In genomic region chr16:30658731-30659506, GRCh38 we compare ENCODE assay signal across 8 cellular contexts. TPM values are rescaled to one million over a fixed set of nuclear protein-coding genes. Genes with fewer than 3 reads are reported as not detected.
DNase-seq lines count a peak whose midpoint lies in the region; ATAC-seq and TF ChIP-seq lines count a peak whose summit lies in the region.

No MANE protein-coding gene starts in this region.

- H3K27me3 Mint-ChIP-seq in Caco-2 (ENCODE audit: insufficient read depth, unreplicated experiment), result no peaks in the 10 kb centered on the region
- no peaks in the 10 kb centered on the region for H3K27me3 Mint-ChIP-seq in activated CD8-positive, alpha-beta T cell treated with anti-CD3 and anti-CD28 coated beads, Interleukin-2, amount 10 ng/mL, durations not matched to agents 7 days and 5 days (ENCODE audit: low read depth)
- no peaks in the 10 kb centered on the region for H3K27me3 Mint-ChIP-seq in naive thymus-derived CD4-positive, alpha-beta T cell

- no peaks in the 10 kb centered on the region for H3K9me3 Mint-ChIP-seq in Caco-2 (ENCODE audit: unreplicated experiment)
- H3K9me3 Mint-ChIP-seq in activated CD8-positive, alpha-beta T cell treated with anti-CD3 and anti-CD28 coated beads, Interleukin-2, amount 10 ng/mL, durations not matched to agents 7 days and 5 days (ENCODE audit: insufficient read depth), result no peaks in the 10 kb centered on the region
- H3K9me3 Mint-ChIP-seq in naive thymus-derived CD4-positive, alpha-beta T cell, result peaks cover 0 to 6% (median 0%) of the 10 kb centered on the region in 11 donors

- H3K9me3 ChIP-seq in Caco-2 (no peaks in the 10 kb centered on the region), vagina (no peaks in the 10 kb centered on the region)
- no peaks in the 10 kb centered on the region for H3K9me3 ChIP-seq in naive thymus-derived CD4-positive, alpha-beta T cell (ENCODE audit: control insufficient read depth in 2 of 3, low read length in 3 of 3)

- peak overlapping the region; percentile 96 for H3K27ac Mint-ChIP-seq in Caco-2 (ENCODE audit: unreplicated experiment)
- peak overlapping the region; percentile 100 for H3K27ac Mint-ChIP-seq in activated CD8-positive, alpha-beta T cell treated with anti-CD3 and anti-CD28 coated beads, Interleukin-2, amount 10 ng/mL, durations not matched to agents 7 days and 5 days
- H3K27ac Mint-ChIP-seq in naive thymus-derived CD4-positive, alpha-beta T cell, result peak overlapping the region; percentile 99 to 100 (median 100)

- ATAC-seq in GM19025 (IDR thresholded peaks at IDR 0.05; ENCODE audit: low read depth, unreplicated experiment), result peak; percentile 18
- ATAC-seq in HG03196 (IDR thresholded peaks at IDR 0.05; ENCODE audit: unreplicated experiment), result peak; percentile 24
- ATAC-seq in activated CD8-positive, alpha-beta T cell treated with anti-CD3 and anti-CD28 coated beads, Interleukin-2, amount 10 ng/mL, durations not matched to agents 7 days and 5 days, result peak; percentile 28
- peak; percentile 73 for ATAC-seq in naive thymus-derived CD4-positive, alpha-beta T cell

- no peaks in the 10 kb centered on the region; the same call in 1 of the 2 replicates for H3K4me1 ChIP-seq in Caco-2
- peaks cover 45 to 49% of the 10 kb centered on the region in 2 donors for H3K4me1 ChIP-seq in naive thymus-derived CD4-positive, alpha-beta T cell (ENCODE audit: control insufficient read depth in 2 of 2, insufficient read depth in 2 of 2, low read length in 2 of 2)
- H3K4me1 ChIP-seq in vagina, result peaks cover 52% of the 10 kb centered on the region

- intact Hi-C loops in Caco-2 (cut with micrococcal nuclease; ENCODE audit: unreplicated experiment), result loop anchor here (1.0 to 10.0 kb wide), 9 partner anchors 9 to 266 kb away; partner anchors contain the start of genes DCTPP1, FBXL19, PHKG2 and PRR14
- intact Hi-C loops in naive thymus-derived CD4-positive, alpha-beta T cell (cut with micrococcal nuclease), result loop anchor here (1.0 to 10.0 kb wide), 31 partner anchors 9 to 854 kb away; partner anchors contain the start of genes ALDOA (in 2 of the 2), CFAP119 (in 2 of the 2), DCTPP1 (in 2 of the 2) and PHKG2 (in 2 of the 2)
- intact Hi-C loops in vagina (cut with DNase I), result loop anchor here (2.0 to 5.0 kb wide), 2 partner anchors 40 to 87 kb away; partner anchors contain the start of genes SRCAP and ZNF688

- H3K27me3 ChIP-seq in Caco-2 (replicated peaks; ENCODE audit: control insufficient read depth, insufficient read depth, low read length) (no peaks in the 10 kb centered on the region), vagina (no peaks in the 10 kb centered on the region)
- no peaks in the 10 kb centered on the region for H3K27me3 ChIP-seq in naive thymus-derived CD4-positive, alpha-beta T cell (ENCODE audit: control insufficient read depth in 2 of 2, insufficient read depth in 2 of 2, low read length in 2 of 2)

- H3K4me3 ChIP-seq in Caco-2 (ENCODE audit: low read depth, low read length) (peak overlapping the region; percentile 49), fibroblast of the aortic adventitia (ENCODE audit: low read depth, low read length) (peak overlapping the region; percentile 92), vagina (peak overlapping the region; percentile 83 to 88)
- peak overlapping the region; percentile 83 for H3K4me3 ChIP-seq in naive thymus-derived CD4-positive, alpha-beta T cell (ENCODE audit: low read length)

- TF ChIP-seq POLR2A in vagina (IDR thresholded peaks at IDR 0.05), result no peak

- H3K36me3 Mint-ChIP-seq in Caco-2 (ENCODE audit: insufficient read depth, unreplicated experiment), result peaks cover 57% of the 10 kb centered on the region
- H3K36me3 Mint-ChIP-seq in activated CD8-positive, alpha-beta T cell treated with anti-CD3 and anti-CD28 coated beads, Interleukin-2, amount 10 ng/mL, durations not matched to agents 7 days and 5 days (ENCODE audit: low read depth), result peaks cover 72% of the 10 kb centered on the region
- peaks cover 0 to 49% (median 26%) of the 10 kb centered on the region in 5 donors for H3K36me3 Mint-ChIP-seq in naive thymus-derived CD4-positive, alpha-beta T cell

- H3K4me3 Mint-ChIP-seq in Caco-2 (ENCODE audit: unreplicated experiment), result peak overlapping the region; percentile 90
- peak overlapping the region; percentile 87 for H3K4me3 Mint-ChIP-seq in activated CD8-positive, alpha-beta T cell treated with anti-CD3 and anti-CD28 coated beads, Interleukin-2, amount 10 ng/mL, durations not matched to agents 7 days and 5 days
- peak overlapping the region; percentile 81 to 99 (median 96) for H3K4me3 Mint-ChIP-seq in naive thymus-derived CD4-positive, alpha-beta T cell

- TF ChIP-seq CTCF in Caco-2 (IDR thresholded peaks at IDR 0.05; ENCODE audit: insufficient read depth in 1 of 2, low read depth in 1 of 2, low read length in 1 of 2, severe bottlenecking in 1 of 2, unreplicated experiment in 1 of 2), result no peak
- no peak for TF ChIP-seq CTCF in fibroblast of the aortic adventitia (IDR thresholded peaks at IDR 0.05; ENCODE audit: insufficient read depth, low read length)
- peak in 1 of 3 experiments; percentile 7 for TF ChIP-seq CTCF in vagina (IDR thresholded peaks at IDR 0.05)

- peaks cover 10% of the 10 kb centered on the region for H3K4me1 Mint-ChIP-seq in Caco-2 (ENCODE audit: low read depth, unreplicated experiment)
- H3K4me1 Mint-ChIP-seq in activated CD8-positive, alpha-beta T cell treated with anti-CD3 and anti-CD28 coated beads, Interleukin-2, amount 10 ng/mL, durations not matched to agents 7 days and 5 days (ENCODE audit: low read depth), result peaks cover 56% of the 10 kb centered on the region
- peaks cover 27 to 57% (median 48%) of the 10 kb centered on the region in 7 donors for H3K4me1 Mint-ChIP-seq in naive thymus-derived CD4-positive, alpha-beta T cell

- peak overlapping the region; percentile 94 for H3K27ac ChIP-seq in naive thymus-derived CD4-positive, alpha-beta T cell (ENCODE audit: low read depth, low read length)
- peak overlapping the region; percentile 99 for H3K27ac ChIP-seq in vagina

- DNase-seq in Caco-2 (peak in 1 of 2 experiments; percentile 88), NCI-H446 (lab: John Stamatoyannopoulos, UW) (peak; percentile 95 to 96), fibroblast of the aortic adventitia (ENCODE audit: low read depth) (peak; percentile 98), vagina (ENCODE audit: extremely low spot score in 2 of 2) (peak in 1 of 2 donors; percentile 98)
- DNase-seq in activated CD8-positive, alpha-beta T cell treated with anti-CD3 and anti-CD28 coated beads, Interleukin-2, amount 10 ng/mL, durations not matched to agents 7 days and 5 days, result no peak
- peak in 3 of 9 donors; percentile 60 to 96 (median 77) for DNase-seq in naive thymus-derived CD4-positive, alpha-beta T cell

- POLR2A ChIA-PET in Caco-2 (lab: Charles Lee), result interaction anchor here (0.5 to 1.6 kb wide), 12 partner anchors 8 to 264 kb away, joined by 3 to 9 read pairs (median 4); partner anchors contain the start of genes DCTPP1, PHKG2, PRR14 and ZNF48
- POLR2A ChIA-PET in activated CD8-positive, alpha-beta T cell treated with anti-CD3 and anti-CD28 coated beads, Interleukin-2, amount 10 ng/mL, durations not matched to agents 7 days and 5 days (lab: Charles Lee), result interaction anchor here (0.5 to 4.7 kb wide), 21 partner anchors 9 to 476 kb away, joined by 3 to 72 read pairs (median 4); partner anchors contain the start of genes CORO1A, PHKG2, PRR14 and SEPTIN1
- POLR2A ChIA-PET in naive thymus-derived CD4-positive, alpha-beta T cell (lab: Charles Lee), result interaction anchor here (0.6 to 6.3 kb wide), 39 partner anchors 9 to 828 kb away, joined by 3 to 113 read pairs (median 4); partner anchors contain the start of genes ALDOA, CORO1A, DCTPP1 and FUS

- H3K36me3 ChIP-seq in Caco-2 (ENCODE audit: control insufficient read depth, insufficient read depth, low read length) (peaks cover 3% of the 10 kb centered on the region; the same call in 1 of the 2 replicates), vagina (peaks cover 0 to 55% of the 10 kb centered on the region in 2 donors)
- H3K36me3 ChIP-seq in naive thymus-derived CD4-positive, alpha-beta T cell (ENCODE audit: control insufficient read depth in 2 of 3, insufficient read depth in 3 of 3, low read length in 3 of 3), result peaks cover 27 to 58% (median 41%) of the 10 kb centered on the region in 3 experiments

- BruUV-seq in Caco-2 (replicated peaks; lab: Mats Ljungman, UMichigan), result TSS peak; percentile 49

- CTCF ChIA-PET in Caco-2 (lab: Charles Lee), result interaction anchor here (0.5 to 2.6 kb wide), 10 partner anchors 8 to 290 kb away, joined by 3 to 9 read pairs (median 4); partner anchors contain the start of genes DCTPP1, ORAI3 and PRR14
- CTCF ChIA-PET in activated CD8-positive, alpha-beta T cell treated with anti-CD3 and anti-CD28 coated beads, Interleukin-2, amount 10 ng/mL, durations not matched to agents 7 days and 5 days (lab: Charles Lee), result interaction anchor here (0.7 to 4.8 kb wide), 22 partner anchors 9 to 473 kb away, joined by 3 to 129 read pairs (median 3); partner anchors contain the start of genes DCTPP1, PHKG2, PRR14 and SEPTIN1
- CTCF ChIA-PET in naive thymus-derived CD4-positive, alpha-beta T cell (lab: Charles Lee), result interaction anchor here (0.6 to 5.6 kb wide), 7 partner anchors 8 to 1270 kb away, joined by 3 to 50 read pairs (median 3); partner anchors contain the start of genes PRR14, SRCAP and ZNF764

RNA-seq across cellular contexts. Expression of gene FBRS, which starts 0.7 kb away (rescaled TPM):
- total RNA-seq in Caco-2 (2022), result 46.1 and 47.9 TPM in 2 replicates
- total RNA-seq in activated CD8-positive, alpha-beta T cell treated with anti-CD3 and anti-CD28 coated beads, Interleukin-2, amount 10 ng/mL, durations not matched to agents 7 days and 5 days, result 100 to 1,000 TPM in 1 of 2 experiments, 10 to 100 TPM in 1; 85.2 to 100 TPM
- total RNA-seq in fibroblast of the aortic adventitia (ENCODE audit: low replicate concordance), result 18.3 and 28.4 TPM in 2 replicates
- total RNA-seq in naive thymus-derived CD4-positive, alpha-beta T cell, result 100 to 1,000 TPM; 143 to 174 (median 164) TPM
- 1 to 10 TPM; 2.6 to 5.0 TPM for polyA plus RNA-seq in naive thymus-derived CD4-positive, alpha-beta T cell
- total RNA-seq in vagina, result 28.7 TPM

RNA-seq across cellular contexts. Expression of gene PRR14, which starts 8.2 kb away (rescaled TPM):
- total RNA-seq in Caco-2 (2022), result 26.3 and 28.2 TPM in 2 replicates
- total RNA-seq in activated CD8-positive, alpha-beta T cell treated with anti-CD3 and anti-CD28 coated beads, Interleukin-2, amount 10 ng/mL, durations not matched to agents 7 days and 5 days, result 10 to 100 TPM; 87.6 to 91.4 TPM
- 8.8 and 14.5 TPM in 2 replicates for total RNA-seq in fibroblast of the aortic adventitia (ENCODE audit: low replicate concordance)
- total RNA-seq in naive thymus-derived CD4-positive, alpha-beta T cell, result 10 to 100 TPM; 57.6 to 91.9 (median 82.5) TPM
- polyA plus RNA-seq in naive thymus-derived CD4-positive, alpha-beta T cell, result 10 to 100 TPM; 13.3 to 20.9 TPM
- total RNA-seq in vagina, result 60.4 TPM

RNA-seq across cellular contexts. Expression of gene SRCAP, which starts 40.1 kb away (rescaled TPM):
- 56.1 and 57.4 TPM in 2 replicates for total RNA-seq in Caco-2 (2022)
- 10 to 100 TPM; 75.2 to 76.0 TPM for total RNA-seq in activated CD8-positive, alpha-beta T cell treated with anti-CD3 and anti-CD28 coated beads, Interleukin-2, amount 10 ng/mL, durations not matched to agents 7 days and 5 days
- 10.8 and 21.9 TPM in 2 replicates for total RNA-seq in fibroblast of the aortic adventitia (ENCODE audit: low replicate concordance)
- 100 to 1,000 TPM in 2 of 5 experiments, 10 to 100 TPM in 3; 82.6 to 111 (median 97.5) TPM for total RNA-seq in naive thymus-derived CD4-positive, alpha-beta T cell
- polyA plus RNA-seq in naive thymus-derived CD4-positive, alpha-beta T cell, result 10 to 100 TPM; 11.8 to 40.5 TPM
- 28.5 TPM for total RNA-seq in vagina

RNA-seq across cellular contexts. Expression of gene ZNF689, which starts 48.7 kb away (rescaled TPM):
- total RNA-seq in Caco-2 (2022) (11.4 and 11.7 TPM in 2 replicates), fibroblast of the aortic adventitia (ENCODE audit: low replicate concordance) (7.0 and 8.1 TPM in 2 replicates), vagina (7.6 TPM)
- total RNA-seq in activated CD8-positive, alpha-beta T cell treated with anti-CD3 and anti-CD28 coated beads, Interleukin-2, amount 10 ng/mL, durations not matched to agents 7 days and 5 days, result 10 to 100 TPM; 12.0 to 13.4 TPM
- total RNA-seq in naive thymus-derived CD4-positive, alpha-beta T cell, result 10 to 100 TPM in 4 of 5 experiments, 1 to 10 TPM in 1; 6.8 to 14.6 (median 12.4) TPM
- polyA plus RNA-seq in naive thymus-derived CD4-positive, alpha-beta T cell, result 10 to 100 TPM; 11.5 to 15.6 TPM

Comparison
In these comparisons a context has a peak if more than half of its experiments do, and no peak if none do; other contexts are left out.
1. ATAC-seq: peak in every context shown above with its lines; median percentile 73 in naive thymus-derived CD4-positive, alpha-beta T cell; 28 in activated CD8-positive, alpha-beta T cell treated with anti-CD3 and anti-CD28 coated beads, Interleukin-2, amount 10 ng/mL, durations not matched to agents 7 days and 5 days; 24 in HG03196; 18 in GM19025.